Comparison of ENCODE assay signal across 24 cellular contexts in the genomic region with DNA sequence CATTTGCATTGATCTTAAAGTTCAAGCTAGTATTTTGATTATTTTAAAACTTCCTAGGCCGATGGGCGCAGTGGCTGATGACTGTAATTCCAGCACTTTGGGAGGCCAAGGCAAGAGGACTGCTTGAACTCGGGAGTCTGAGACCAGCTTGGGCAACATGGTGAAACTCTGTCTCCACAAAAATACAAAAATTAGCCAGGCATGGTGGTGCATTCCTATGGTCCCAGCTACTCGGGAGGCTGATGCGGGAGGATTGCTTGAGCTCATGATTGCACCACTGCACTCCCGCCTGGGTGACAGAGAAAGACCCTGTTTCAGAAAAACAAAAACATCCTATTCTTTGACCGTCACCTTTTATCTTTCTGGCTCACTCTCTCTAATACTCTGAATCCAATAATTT. TPM values are rescaled to one million over a fixed set of nuclear protein-coding genes. Genes with fewer than 3 reads are reported as not detected.
A peak's percentile ranks its signal among the peaks of the same experiment; 100 is the strongest.
DNase-seq lines count a peak whose midpoint lies in the region; ATAC-seq and TF ChIP-seq lines count a peak whose summit lies in the region.
"Had no signal": no experiment of that assay in that cellular context is flagged by ENCODE, and none has a peak within 500 bp of the region (broad histone marks: within the 10 kb centered on the region; RNA-seq: fewer than 3 reads in every experiment).

No MANE protein-coding gene starts in this region.

- H3K27me3 ChIP-seq in upper lobe of right lung, result no peaks in the 10 kb centered on the region
- H3K27me3 ChIP-seq: BE2C, BLaER1 had no signal

- H3K4me1 ChIP-seq in upper lobe of right lung, result no peaks in the 10 kb centered on the region
- H3K4me1 ChIP-seq: BE2C, BLaER1 had no signal

- DNase-seq in WTC11 (ENCODE audit: low spot score) (no peak), nephron progenitor cell (no peak), upper lobe of right lung (peak; percentile 18), SHP77 treated with DMSO at 0.1 percent for 48 hours (lab: John Stamatoyannopoulos, UW) (no peak)
- DNase-seq in activated T-cell treated with anti-CD3 and anti-CD28 coated beads, Interleukin-2, amount 50 U/mL, for 48 hours, result no peak
- no peak for DNase-seq in activated CD4-positive, alpha-beta T cell treated with anti-CD3 and anti-CD28 coated beads, Interleukin-2, amount 10 ng/mL, durations not matched to agents 24 days and 14 days
- DNase-seq: 8988T; ACHN; BE2C; C1 segment of cervical spinal cord; CD4-positive, alpha-beta memory T cell; CD4-positive, CD25-positive, alpha-beta regulatory T cell; CD8-positive, alpha-beta memory T cell; COR-L47; DMS 273 treated with DMSO at 0.1 percent for 48 hours; DMS153; DMS53; DMS79; DND-41; EL; GDM1 had no signal

- TF ChIP-seq CTCF in WTC11 (IDR thresholded peaks at IDR 0.05) (no peak), nephron progenitor cell (IDR thresholded peaks at IDR 0.05) (no peak), upper lobe of right lung (IDR thresholded peaks at IDR 0.05) (no peak)

- no peaks in the 10 kb centered on the region for H3K9me3 ChIP-seq in upper lobe of right lung
- H3K9me3 ChIP-seq: BE2C, BLaER1 had no signal

- H3K4me3 Mint-ChIP-seq in WTC11, result no peak overlapping the region
- no peak overlapping the region for H3K4me3 Mint-ChIP-seq in nephron progenitor cell
- H3K4me3 Mint-ChIP-seq in activated CD4-positive, alpha-beta T cell treated with anti-CD3 and anti-CD28 coated beads, Interleukin-2, amount 10 ng/mL, durations not matched to agents 24 days and 14 days, result no peak overlapping the region
- H3K4me3 Mint-ChIP-seq: CD14-positive monocyte; CD4-positive, alpha-beta memory T cell; CD4-positive, CD25-positive, alpha-beta regulatory T cell; CD8-positive, alpha-beta memory T cell had no signal

- intact Hi-C loops in upper lobe of right lung (cut with DNase I), result no loop called here
- intact Hi-C loops in activated CD4-positive, alpha-beta T cell treated with anti-CD3 and anti-CD28 coated beads, Interleukin-2, amount 10 ng/mL, durations not matched to agents 24 days and 14 days (cut with micrococcal nuclease), result no loop called here

- CTCF ChIA-PET in WTC11 (lab: Charles Lee), result interaction anchor here (1.0 kb wide), 1 partner anchor 65 kb away, joined by 4 read pairs; no protein-coding TSS in a partner anchor

- H3K4me1 Mint-ChIP-seq in WTC11, result peaks cover 26% of the 10 kb centered on the region
- H3K4me1 Mint-ChIP-seq in nephron progenitor cell, result peaks cover 10% of the 10 kb centered on the region
- H3K4me1 Mint-ChIP-seq in activated CD4-positive, alpha-beta T cell treated with anti-CD3 and anti-CD28 coated beads, Interleukin-2, amount 10 ng/mL, durations not matched to agents 24 days and 14 days, result no peaks in the 10 kb centered on the region
- H3K4me1 Mint-ChIP-seq: CD4-positive, CD25-positive, alpha-beta regulatory T cell; CD8-positive, alpha-beta memory T cell had no signal

- H3K36me3 Mint-ChIP-seq in WTC11 (no peaks in the 10 kb centered on the region), nephron progenitor cell (ENCODE audit: low read depth) (no peaks in the 10 kb centered on the region)
- H3K36me3 Mint-ChIP-seq in activated CD4-positive, alpha-beta T cell treated with anti-CD3 and anti-CD28 coated beads, Interleukin-2, amount 10 ng/mL, durations not matched to agents 24 days and 14 days (ENCODE audit: low read depth), result no peaks in the 10 kb centered on the region
- H3K36me3 Mint-ChIP-seq: CD14-positive monocyte; CD4-positive, alpha-beta memory T cell; CD4-positive, CD25-positive, alpha-beta regulatory T cell; CD8-positive, alpha-beta memory T cell had no signal

- H3K36me3 ChIP-seq in upper lobe of right lung, result no peaks in the 10 kb centered on the region
- H3K36me3 ChIP-seq: BE2C, BLaER1 had no signal

- H3K27me3 Mint-ChIP-seq in WTC11 (ENCODE audit: low read depth) (no peaks in the 10 kb centered on the region; the same call in 1 of the 2 replicates), nephron progenitor cell (ENCODE audit: low read depth, poor library complexity) (peaks cover 3% of the 10 kb centered on the region)
- no peaks in the 10 kb centered on the region for H3K27me3 Mint-ChIP-seq in activated CD4-positive, alpha-beta T cell treated with anti-CD3 and anti-CD28 coated beads, Interleukin-2, amount 10 ng/mL, durations not matched to agents 24 days and 14 days

- H3K9me3 Mint-ChIP-seq in WTC11, result peaks cover 3% of the 10 kb centered on the region; the same call in 1 of the 2 replicates
- no peaks in the 10 kb centered on the region for H3K9me3 Mint-ChIP-seq in nephron progenitor cell
- H3K9me3 Mint-ChIP-seq in activated CD4-positive, alpha-beta T cell treated with anti-CD3 and anti-CD28 coated beads, Interleukin-2, amount 10 ng/mL, durations not matched to agents 24 days and 14 days, result no peaks in the 10 kb centered on the region
- H3K9me3 Mint-ChIP-seq: CD4-positive, alpha-beta memory T cell; CD4-positive, CD25-positive, alpha-beta regulatory T cell; CD8-positive, alpha-beta memory T cell had no signal

- H3K27ac Mint-ChIP-seq in WTC11 (peak overlapping the region; percentile 11), nephron progenitor cell (peak overlapping the region; percentile 22)
- H3K27ac Mint-ChIP-seq in activated CD4-positive, alpha-beta T cell treated with anti-CD3 and anti-CD28 coated beads, Interleukin-2, amount 10 ng/mL, durations not matched to agents 24 days and 14 days, result no peak overlapping the region
- H3K27ac Mint-ChIP-seq: CD14-positive monocyte; CD4-positive, alpha-beta memory T cell; CD4-positive, CD25-positive, alpha-beta regulatory T cell had no signal

- POLR2A ChIA-PET in WTC11 (lab: Charles Lee), result no interaction called here

- no peak overlapping the region for H3K27ac ChIP-seq in upper lobe of right lung
- H3K27ac ChIP-seq: BLaER1 had no signal

- ATAC-seq in WTC11 (no peak), upper lobe of right lung (no peak)

- no peak overlapping the region for H3K4me3 ChIP-seq in upper lobe of right lung
- H3K4me3 ChIP-seq: BLaER1, GM12878 had no signal

TF ChIP-seq in WTC11, 78 proteins besides CTCF, POLR2A, EP300 and RAD21:
- TF ChIP-seq IRF2 (CRISPR knock-in tag; IDR thresholded peaks at IDR 0.05; ENCODE audit: borderline replicate concordance, low read depth) (no peak), JUN (CRISPR knock-in tag; IDR thresholded peaks at IDR 0.05) (no peak), GABPB1 (CRISPR knock-in tag; IDR thresholded peaks at IDR 0.05) (no peak), SOX15 (CRISPR knock-in tag; IDR thresholded peaks at IDR 0.05) (no peak), TP53 (CRISPR knock-in tag; IDR thresholded peaks at IDR 0.05) (no peak), ESRRA (CRISPR knock-in tag; IDR thresholded peaks at IDR 0.05; ENCODE audit: borderline replicate concordance) (no peak), SMAD3 (CRISPR knock-in tag; IDR thresholded peaks at IDR 0.05; ENCODE audit: borderline replicate concordance) (no peak), NFATC4 (CRISPR knock-in tag; IDR thresholded peaks at IDR 0.05) (no peak)
- TF ChIP-seq, protein P1, sequence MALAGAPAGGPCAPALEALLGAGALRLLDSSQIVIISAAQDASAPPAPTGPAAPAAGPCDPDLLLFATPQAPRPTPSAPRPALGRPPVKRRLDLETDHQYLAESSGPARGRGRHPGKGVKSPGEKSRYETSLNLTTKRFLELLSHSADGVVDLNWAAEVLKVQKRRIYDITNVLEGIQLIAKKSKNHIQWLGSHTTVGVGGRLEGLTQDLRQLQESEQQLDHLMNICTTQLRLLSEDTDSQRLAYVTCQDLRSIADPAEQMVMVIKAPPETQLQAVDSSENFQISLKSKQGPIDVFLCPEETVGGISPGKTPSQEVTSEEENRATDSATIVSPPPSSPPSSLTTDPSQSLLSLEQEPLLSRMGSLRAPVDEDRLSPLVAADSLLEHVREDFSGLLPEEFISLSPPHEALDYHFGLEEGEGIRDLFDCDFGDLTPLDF (CRISPR knock-in tag; IDR thresholded peaks at IDR 0.05), result no peak

RNA-seq across cellular contexts. Expression of gene MFSD2A, which starts 30.0 kb away (rescaled TPM):
- total RNA-seq in WTC11 (2021), result 11.5 to 14.0 TPM (median 12.9 TPM) in 3 replicates
- total RNA-seq in upper lobe of right lung, result 225 TPM
- 47.0 and 49.7 TPM in 2 replicates for total RNA-seq in activated CD4-positive, alpha-beta T cell treated with anti-CD3 and anti-CD28 coated beads, Interleukin-2, amount 10 ng/mL, durations not matched to agents 24 days and 14 days

RNA-seq across cellular contexts. Expression of gene CAP1, which starts 55.6 kb away (rescaled TPM):
- 258 to 304 TPM (median 277 TPM) in 3 replicates for total RNA-seq in WTC11 (2021)
- total RNA-seq in upper lobe of right lung, result 373 TPM
- 417 and 440 TPM in 2 replicates for total RNA-seq in activated CD4-positive, alpha-beta T cell treated with anti-CD3 and anti-CD28 coated beads, Interleukin-2, amount 10 ng/mL, durations not matched to agents 24 days and 14 days
